ENCODE assay signal across 20 cellular contexts in genomic region chr20:63446174-63447024, GRCh38. TPM values are rescaled to one million over a fixed set of nuclear protein-coding genes. Genes with fewer than 3 reads are reported as not detected.
"Had no signal": no experiment of that assay in that cellular context is flagged by ENCODE, and none has a peak within 500 bp of the region (broad histone marks: within the 10 kb centered on the region; RNA-seq: fewer than 3 reads in every experiment).

No MANE protein-coding gene starts in this region.

- H3K27ac Mint-ChIP-seq: activated CD4-positive, alpha-beta T cell treated with anti-CD3 and anti-CD28 coated beads, Interleukin-2, amount 10 ng/mL, durations not matched to agents 24 days and 14 days; activated T-helper 1 cell treated with anti-CD3 and anti-CD28 coated beads, Interleukin-12 subunit alpha, Interleukin-12 subunit beta, Interleukin-2, Interleukin-4 antibody, amounts not matched to agents 30 ng/mL and 10 ng/mL and 1 ng/mL, durations not matched to agents 14 hours and 24 hours and 36 hours; natural killer cell; progenitor cell of endocrine pancreas had no signal

- H3K36me3 Mint-ChIP-seq: natural killer cell had no signal

- H3K4me3 ChIP-seq: right lobe of liver, smooth muscle cell, transverse colon, vagina had no signal

- H3K4me3 Mint-ChIP-seq: activated CD4-positive, alpha-beta T cell treated with anti-CD3 and anti-CD28 coated beads, Interleukin-2, amount 10 ng/mL, durations not matched to agents 24 days and 14 days; activated T-helper 1 cell treated with anti-CD3 and anti-CD28 coated beads, Interleukin-12 subunit alpha, Interleukin-12 subunit beta, Interleukin-2, Interleukin-4 antibody, amounts not matched to agents 30 ng/mL and 10 ng/mL and 1 ng/mL, durations not matched to agents 14 hours and 24 hours and 36 hours; natural killer cell; T-helper 2 cell treated with Interferon-gamma antibody and Interleukin-4, amounts not matched to agents 5 μg/mL and 100 μg/mL, for 36 hours had no signal

- H3K4me1 ChIP-seq: right lobe of liver, transverse colon, vagina had no signal

- H3K36me3 ChIP-seq: right lobe of liver, transverse colon, vagina had no signal

- H3K4me2 ChIP-seq: smooth muscle cell had no signal

- H3K9me3 ChIP-seq: right lobe of liver, transverse colon, vagina had no signal

- ATAC-seq: esophagus mucosa, natural killer cell, right lobe of liver had no signal

- H3K27me3 Mint-ChIP-seq: activated CD4-positive, alpha-beta T cell treated with anti-CD3 and anti-CD28 coated beads, Interleukin-2, amount 10 ng/mL, durations not matched to agents 24 days and 14 days had no signal

- H3K27me3 ChIP-seq: right lobe of liver, vagina had no signal

- H3K27ac ChIP-seq: right lobe of liver, transverse colon, vagina had no signal

- DNase-seq: activated CD4-positive, alpha-beta T cell treated with anti-CD3 and anti-CD28 coated beads, Interleukin-2, amount 10 ng/mL, durations not matched to agents 24 days and 14 days; activated CD4-positive, CD25-positive, alpha-beta regulatory T cell; activated CD8-positive, alpha-beta memory T cell treated with anti-CD3 and anti-CD28 coated beads for 24 hours; activated naive CD4-positive, alpha-beta T cell; kidney; mesenchymal stem cell; natural killer cell; occipital lobe; right lobe of liver; stimulated activated CD4-positive, alpha-beta T cell treated with anti-CD3 and anti-CD28 coated beads, Interleukin-4, amount 100 ng/mL, for 4 hours; stimulated activated CD8-positive, alpha-beta memory T cell treated with anti-CD3 and anti-CD28 coated beads, Interleukin-4, amount 100 ng/mL, for 48 hours; stimulated activated naive CD4-positive, alpha-beta T cell treated with Interleukin-2 at 50 U/mL for 16 hours; transverse colon had no signal

RNA-seq across cellular contexts. Expression of gene KCNQ2, which starts 26.1 kb away (rescaled TPM):
- total RNA-seq: activated CD4-positive, alpha-beta T cell treated with anti-CD3 and anti-CD28 coated beads, Interleukin-2, amount 10 ng/mL, durations not matched to agents 24 days and 14 days; activated T-helper 1 cell treated with anti-CD3 and anti-CD28 coated beads, Interleukin-12 subunit alpha, Interleukin-12 subunit beta, Interleukin-2, Interleukin-4 antibody, amounts not matched to agents 30 ng/mL and 10 ng/mL and 1 ng/mL, durations not matched to agents 14 hours and 24 hours and 36 hours; esophagus mucosa; liver; natural killer cell; right lobe of liver had no signal
- polyA plus RNA-seq: liver had no signal
